21 cellular contexts compared by ENCODE assay signal in the genomic region with DNA sequence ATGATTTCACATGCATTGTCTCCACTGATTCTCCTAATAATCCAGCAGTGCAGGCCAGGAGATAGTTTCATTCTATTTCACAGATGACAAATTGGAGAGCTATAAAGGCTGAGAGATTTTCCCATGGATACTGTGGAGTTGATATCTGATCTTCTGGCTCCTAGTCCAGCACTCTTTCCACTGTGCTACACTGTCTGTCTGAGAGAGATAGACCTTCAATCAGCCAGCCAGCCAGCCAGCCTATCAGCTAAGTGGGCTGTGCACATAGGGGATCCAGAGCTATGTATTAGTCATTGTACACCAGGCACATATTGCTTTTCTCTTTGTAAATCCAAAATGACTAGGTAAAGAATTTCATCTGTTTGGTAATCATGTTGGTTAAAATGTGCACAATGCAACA.
"Had no signal": no experiment of that assay in that cellular context is flagged by ENCODE, and none has a peak within 500 bp of the region (broad histone marks: within the 10 kb centered on the region; RNA-seq: fewer than 3 reads in every experiment).

No MANE protein-coding gene starts in this region.

- H3K27me3 Mint-ChIP-seq: activated CD4-positive, alpha-beta memory T cell treated with anti-CD3 and anti-CD28 coated beads, Interleukin-2, amount 10 ng/mL, durations not matched to agents 7 days and 5 days; activated CD4-positive, alpha-beta T cell treated with anti-CD3 and anti-CD28 coated beads for 36 hours; memory B cell; naive thymus-derived CD8-positive, alpha-beta T cell had no signal

- H3K27ac ChIP-seq: body of pancreas, colonic mucosa, hepatocyte, left ventricle myocardium inferior, parathyroid adenoma, stomach, VCaP had no signal

- H3K4me2 ChIP-seq: hepatocyte had no signal

- H3K27ac Mint-ChIP-seq: activated CD4-positive, alpha-beta memory T cell treated with anti-CD3 and anti-CD28 coated beads, Interleukin-2, amount 10 ng/mL, durations not matched to agents 7 days and 5 days; activated CD4-positive, alpha-beta T cell treated with anti-CD3 and anti-CD28 coated beads for 36 hours; activated naive CD4-positive, alpha-beta T cell treated with anti-CD3 and anti-CD28 coated beads, Interleukin-2, amount 50 U/mL, for 72 hours; memory B cell; T-helper 2 cell treated with Interferon-gamma antibody and Interleukin-4, amounts not matched to agents 5 μg/mL and 100 μg/mL, for 36 hours had no signal

- H3K4me1 ChIP-seq: body of pancreas, colonic mucosa, left ventricle myocardium inferior, parathyroid adenoma, stomach had no signal

- H2AFZ ChIP-seq: hepatocyte, parathyroid adenoma had no signal

- H3K4me1 Mint-ChIP-seq: activated CD4-positive, alpha-beta memory T cell treated with anti-CD3 and anti-CD28 coated beads, Interleukin-2, amount 10 ng/mL, durations not matched to agents 7 days and 5 days; activated CD4-positive, alpha-beta T cell treated with anti-CD3 and anti-CD28 coated beads for 36 hours had no signal

- H3K9ac ChIP-seq: parathyroid adenoma had no signal

- ATAC-seq: activated CD4-positive, alpha-beta T cell treated with anti-CD3 and anti-CD28 coated beads for 36 hours; activated naive CD4-positive, alpha-beta T cell treated with anti-CD3 and anti-CD28 coated beads, Interleukin-2, amount 50 U/mL, for 72 hours; body of pancreas; esophagus mucosa; naive thymus-derived CD8-positive, alpha-beta T cell had no signal

- DNase-seq: activated CD4-positive, alpha-beta memory T cell treated with anti-CD3 and anti-CD28 coated beads, Interleukin-2, amount 10 ng/mL, durations not matched to agents 7 days and 5 days; activated CD4-positive, alpha-beta T cell treated with anti-CD3 and anti-CD28 coated beads for 36 hours; activated effector memory CD4-positive, alpha-beta T cell treated with anti-CD3 and anti-CD28 coated beads, Interleukin-2, amount 50 U/mL, for 16 hours; activated T-cell treated with anti-CD3 and anti-CD28 coated beads, Interleukin-2, amount 50 U/mL, for 48 hours; amniotic stem cell; body of pancreas; central memory CD4-positive, alpha-beta T cell; colonic mucosa; left ventricle myocardium inferior; naive thymus-derived CD8-positive, alpha-beta T cell; stimulated activated CD4-positive, alpha-beta T cell treated with anti-CD3 and anti-CD28 coated beads, Interleukin-12 subunit alpha, Interleukin-12 subunit beta, amount 100 ng/mL, for 4 hours; stimulated activated CD4-positive, alpha-beta T cell treated with anti-CD3 and anti-CD28 coated beads, Interleukin-2, amount 100 ng/mL, for 24 hours; stomach had no signal

- H3K36me3 ChIP-seq: colonic mucosa, left ventricle myocardium inferior, stomach had no signal

- H3K4me3 ChIP-seq: body of pancreas, colonic mucosa, hepatocyte, left ventricle myocardium inferior, stomach had no signal

- H3K9me3 Mint-ChIP-seq: activated naive CD4-positive, alpha-beta T cell treated with anti-CD3 and anti-CD28 coated beads, Interleukin-2, amount 50 U/mL, for 72 hours; memory B cell; naive thymus-derived CD8-positive, alpha-beta T cell; T-helper 2 cell treated with Interferon-gamma antibody and Interleukin-4, amounts not matched to agents 5 μg/mL and 100 μg/mL, for 36 hours had no signal

- H3K79me2 ChIP-seq: hepatocyte, parathyroid adenoma had no signal

- H3K9me3 ChIP-seq: body of pancreas, colonic mucosa, left ventricle myocardium inferior, stomach had no signal

- H3K36me3 Mint-ChIP-seq: activated naive CD4-positive, alpha-beta T cell treated with anti-CD3 and anti-CD28 coated beads, Interleukin-2, amount 50 U/mL, for 72 hours; memory B cell; naive thymus-derived CD8-positive, alpha-beta T cell had no signal

- H3K4me3 Mint-ChIP-seq: activated CD4-positive, alpha-beta memory T cell treated with anti-CD3 and anti-CD28 coated beads, Interleukin-2, amount 10 ng/mL, durations not matched to agents 7 days and 5 days; activated CD4-positive, alpha-beta T cell treated with anti-CD3 and anti-CD28 coated beads for 36 hours; memory B cell; naive thymus-derived CD8-positive, alpha-beta T cell; T-helper 2 cell treated with Interferon-gamma antibody and Interleukin-4, amounts not matched to agents 5 μg/mL and 100 μg/mL, for 36 hours had no signal

- H3K27me3 ChIP-seq: body of pancreas, colonic mucosa, hepatocyte, stomach had no signal

- FAIRE-seq: endometrium had no signal
